In the genomic region with DNA sequence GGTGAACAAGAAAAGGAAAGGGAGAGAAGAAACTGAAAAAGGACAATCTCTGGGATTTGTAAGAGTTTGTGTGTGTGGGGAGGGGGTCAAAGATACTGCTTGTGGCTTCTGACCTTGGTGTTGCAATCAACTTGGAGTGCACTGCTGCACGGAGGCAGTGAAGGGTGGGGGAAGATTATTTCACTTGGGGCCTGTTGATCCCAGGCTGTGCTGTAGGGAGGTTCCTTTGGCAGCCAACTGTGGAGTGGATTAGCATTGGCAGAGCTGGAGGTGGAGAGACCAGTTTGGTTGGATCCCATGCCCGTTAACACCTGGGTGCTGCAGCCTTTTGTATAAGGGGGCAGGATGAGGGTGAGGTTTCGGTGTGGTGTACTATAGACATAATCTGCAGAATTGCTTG, we compare ENCODE assay signal across 8 cellular contexts. TPM values are rescaled to one million over a fixed set of nuclear protein-coding genes. Genes with fewer than 3 reads are reported as not detected.
DNase-seq lines count a peak whose midpoint lies in the region; ATAC-seq, FAIRE-seq and TF ChIP-seq lines count a peak whose summit lies in the region.

No MANE protein-coding gene starts in this region.

- H3K4me2 ChIP-seq in GM23338 (peak overlapping the region; percentile 67), neural progenitor cell (no peak overlapping the region)

- H3K36me3 ChIP-seq in GM23338 (ENCODE audit: insufficient read depth) (no peaks in the 10 kb centered on the region), endodermal cell (ENCODE audit: control insufficient read depth, insufficient read depth, low read length) (peaks cover 17% of the 10 kb centered on the region), neural progenitor cell (no peaks in the 10 kb centered on the region)

- H3K4me1 Mint-ChIP-seq in GM23338 (peaks cover 59% of the 10 kb centered on the region), endodermal cell (peaks cover 48% of the 10 kb centered on the region), neural progenitor cell (peaks cover 12% of the 10 kb centered on the region)

- 76% methylated on average over 3 of the region's 3 CpGs; no CpG with 5 or more reads in 1 of the 2 experiments for WGBS in endodermal cell (ENCODE audit: insufficient coverage in 1 of 2, insufficient read length in 1 of 2), 2 experiments

- H3K36me3 Mint-ChIP-seq in GM23338 (ENCODE audit: low read depth) (peaks cover 3% of the 10 kb centered on the region; the same call in 2 of the 3 replicates), endodermal cell (ENCODE audit: low read depth) (peaks cover 16% of the 10 kb centered on the region), neural progenitor cell (no peaks in the 10 kb centered on the region)

- 0 out of 3 replicates have a peak overlapping the region, but pooled peaks have one; percentile 15 for H3K4me3 Mint-ChIP-seq in GM23338
- peak overlapping the region; percentile 15 for H3K4me3 Mint-ChIP-seq in endodermal cell
- no peak overlapping the region for H3K4me3 Mint-ChIP-seq in neural progenitor cell

- H3K9me2 ChIP-seq in GM23338 (ENCODE audit: insufficient read depth), result no peaks in the 10 kb centered on the region

- no peak overlapping the region for H2AFZ ChIP-seq in GM23338
- H2AFZ ChIP-seq in neural progenitor cell (replicated peaks), result no peak overlapping the region

- ATAC-seq in GM23338, result peak; percentile 89
- no peak for ATAC-seq in HG03354 (IDR thresholded peaks at IDR 0.05; ENCODE audit: poor library complexity, severe bottlenecking, unreplicated experiment)

- DNase-seq in GM23338 (ENCODE audit: low spot score) (peak; percentile 52), NCI-H526 (lab: John Stamatoyannopoulos, UW) (peak; percentile 28 to 70), endodermal cell (peak; percentile 68), neural progenitor cell (ENCODE audit: low spot score) (no peak), GM10248 (ENCODE audit: extremely low spot score) (no peak), GM19239 (ENCODE audit: insufficient read length, low spot score) (no peak)
- DNase-seq in effector CD8-positive, alpha-beta T cell (lab: John Stamatoyannopoulos, UW), result no peak

- H4K20me1 ChIP-seq in GM23338 (replicated peaks; ENCODE audit: insufficient read depth) (0 out of 2 replicates have a peak, but pooled peaks cover 5% of the 10 kb centered on the region), neural progenitor cell (ENCODE audit: low read depth) (no peaks in the 10 kb centered on the region)

- H3K9me3 Mint-ChIP-seq in GM23338 (no peaks in the 10 kb centered on the region), endodermal cell (no peaks in the 10 kb centered on the region), neural progenitor cell (no peaks in the 10 kb centered on the region)

- H3K9me3 ChIP-seq in endodermal cell (ENCODE audit: control insufficient read depth, low read length) (no peaks in the 10 kb centered on the region), neural progenitor cell (ENCODE audit: low read depth) (no peaks in the 10 kb centered on the region)

- peaks cover 6% of the 10 kb centered on the region for H3K27me3 Mint-ChIP-seq in GM23338 (ENCODE audit: insufficient read depth, low read depth, poor library complexity)
- no peaks in the 10 kb centered on the region for H3K27me3 Mint-ChIP-seq in endodermal cell (ENCODE audit: insufficient read depth)
- H3K27me3 Mint-ChIP-seq in neural progenitor cell (ENCODE audit: insufficient read depth, low read depth), result no peaks in the 10 kb centered on the region

- peaks cover 59% of the 10 kb centered on the region for H3K4me1 ChIP-seq in GM23338 (ENCODE audit: insufficient read depth)
- peaks cover 5% of the 10 kb centered on the region for H3K4me1 ChIP-seq in endodermal cell (ENCODE audit: control insufficient read depth, insufficient read depth, low read length)
- H3K4me1 ChIP-seq in neural progenitor cell, result peaks cover 17% of the 10 kb centered on the region

- H3K9ac ChIP-seq in endodermal cell (ENCODE audit: extremely low read depth, low read length, poor library complexity, severe bottlenecking), result no peak overlapping the region
- H3K9ac ChIP-seq in neural progenitor cell, result no peak overlapping the region

- peaks cover 3% of the 10 kb centered on the region; the same call in 1 of the 2 replicates for H3F3A ChIP-seq in GM23338 (replicated peaks; ENCODE audit: low read depth)
- peaks cover 7% of the 10 kb centered on the region for H3F3A ChIP-seq in neural progenitor cell (ENCODE audit: low read depth)

- H3K79me2 ChIP-seq in GM23338 (replicated peaks; ENCODE audit: insufficient read depth) (peaks cover 99% of the 10 kb centered on the region), neural progenitor cell (ENCODE audit: low read depth) (peaks cover 47% of the 10 kb centered on the region)

- TF ChIP-seq CTCF in GM23338 (conservative IDR thresholded peaks at IDR 0.05; ENCODE audit: low read depth in 2 of 2) (no peak), endodermal cell (conservative IDR thresholded peaks at IDR 0.05) (no peak), neural progenitor cell (IDR thresholded peaks at IDR 0.05) (no peak), GM10248 (IDR thresholded peaks at IDR 0.05; ENCODE audit: control extremely low read depth, extremely low read depth, low read depth, missing control alignments) (no peak)

- POLR2A ChIA-PET in GM10248 (lab: Yijun Ruan, JAX), result no interaction called here

- H3K27ac Mint-ChIP-seq in GM23338 (peak overlapping the region; percentile 76), endodermal cell (peak overlapping the region; percentile 69), neural progenitor cell (peak overlapping the region; percentile 34)

- H3K27ac ChIP-seq in GM23338 (ENCODE audit: low read depth) (peak overlapping the region; percentile 85), endodermal cell (ENCODE audit: low read depth, low read length) (no peak overlapping the region), neural progenitor cell (no peak overlapping the region)

- no peak for FAIRE-seq in GM19239 (lab: Jason Lieb, UNC)

- CTCF ChIA-PET in GM10248 (lab: Yijun Ruan, JAX), result interaction anchor here (1.2 to 1.5 kb wide), 2 partner anchors 26 to 35 kb away, joined by 3 read pairs; no protein-coding TSS in a partner anchor

- H3K27me3 ChIP-seq in GM23338 (ENCODE audit: insufficient read depth) (no peaks in the 10 kb centered on the region), endodermal cell (ENCODE audit: control insufficient read depth, insufficient read depth, low read length, poor library complexity, severe bottlenecking) (no peaks in the 10 kb centered on the region), neural progenitor cell (no peaks in the 10 kb centered on the region)

- H3K4me3 ChIP-seq in GM23338, result 0 out of 2 replicates have a peak overlapping the region, but pooled peaks have one; percentile 18
- H3K4me3 ChIP-seq in endodermal cell (ENCODE audit: low read length), result no peak overlapping the region
- no peak overlapping the region for H3K4me3 ChIP-seq in neural progenitor cell

TF ChIP-seq in GM23338, 12 proteins besides CTCF, POLR2A, EP300 and RAD21 (continues in another document):
- TF ChIP-seq, protein P1, sequence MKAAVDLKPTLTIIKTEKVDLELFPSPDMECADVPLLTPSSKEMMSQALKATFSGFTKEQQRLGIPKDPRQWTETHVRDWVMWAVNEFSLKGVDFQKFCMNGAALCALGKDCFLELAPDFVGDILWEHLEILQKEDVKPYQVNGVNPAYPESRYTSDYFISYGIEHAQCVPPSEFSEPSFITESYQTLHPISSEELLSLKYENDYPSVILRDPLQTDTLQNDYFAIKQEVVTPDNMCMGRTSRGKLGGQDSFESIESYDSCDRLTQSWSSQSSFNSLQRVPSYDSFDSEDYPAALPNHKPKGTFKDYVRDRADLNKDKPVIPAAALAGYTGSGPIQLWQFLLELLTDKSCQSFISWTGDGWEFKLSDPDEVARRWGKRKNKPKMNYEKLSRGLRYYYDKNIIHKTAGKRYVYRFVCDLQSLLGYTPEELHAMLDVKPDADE (IDR thresholded peaks at IDR 0.05), result no peak
- TF ChIP-seq EZH2phosphoT487 (IDR thresholded peaks at IDR 0.05; ENCODE audit: unreplicated experiment) (no peak), CREB1 (CRISPR knock-in tag; IDR thresholded peaks at IDR 0.05; ENCODE audit: low read depth) (no peak), ZNF331 (CRISPR knock-in tag; IDR thresholded peaks at IDR 0.05; ENCODE audit: low read depth) (no peak), EZH2 (IDR thresholded peaks at IDR 0.05; ENCODE audit: low read depth, unreplicated experiment) (no peak), JUNB (IDR thresholded peaks at IDR 0.05; ENCODE audit: unreplicated experiment) (no peak), POLR2AphosphoS5 (IDR thresholded peaks at IDR 0.05; ENCODE audit: low read depth) (no peak), NANOG (IDR thresholded peaks at IDR 0.05; ENCODE audit: borderline replicate concordance) (no peak), ZNF114 (CRISPR knock-in tag; IDR thresholded peaks at IDR 0.05) (no peak)
- TF ChIP-seq, protein P2, sequence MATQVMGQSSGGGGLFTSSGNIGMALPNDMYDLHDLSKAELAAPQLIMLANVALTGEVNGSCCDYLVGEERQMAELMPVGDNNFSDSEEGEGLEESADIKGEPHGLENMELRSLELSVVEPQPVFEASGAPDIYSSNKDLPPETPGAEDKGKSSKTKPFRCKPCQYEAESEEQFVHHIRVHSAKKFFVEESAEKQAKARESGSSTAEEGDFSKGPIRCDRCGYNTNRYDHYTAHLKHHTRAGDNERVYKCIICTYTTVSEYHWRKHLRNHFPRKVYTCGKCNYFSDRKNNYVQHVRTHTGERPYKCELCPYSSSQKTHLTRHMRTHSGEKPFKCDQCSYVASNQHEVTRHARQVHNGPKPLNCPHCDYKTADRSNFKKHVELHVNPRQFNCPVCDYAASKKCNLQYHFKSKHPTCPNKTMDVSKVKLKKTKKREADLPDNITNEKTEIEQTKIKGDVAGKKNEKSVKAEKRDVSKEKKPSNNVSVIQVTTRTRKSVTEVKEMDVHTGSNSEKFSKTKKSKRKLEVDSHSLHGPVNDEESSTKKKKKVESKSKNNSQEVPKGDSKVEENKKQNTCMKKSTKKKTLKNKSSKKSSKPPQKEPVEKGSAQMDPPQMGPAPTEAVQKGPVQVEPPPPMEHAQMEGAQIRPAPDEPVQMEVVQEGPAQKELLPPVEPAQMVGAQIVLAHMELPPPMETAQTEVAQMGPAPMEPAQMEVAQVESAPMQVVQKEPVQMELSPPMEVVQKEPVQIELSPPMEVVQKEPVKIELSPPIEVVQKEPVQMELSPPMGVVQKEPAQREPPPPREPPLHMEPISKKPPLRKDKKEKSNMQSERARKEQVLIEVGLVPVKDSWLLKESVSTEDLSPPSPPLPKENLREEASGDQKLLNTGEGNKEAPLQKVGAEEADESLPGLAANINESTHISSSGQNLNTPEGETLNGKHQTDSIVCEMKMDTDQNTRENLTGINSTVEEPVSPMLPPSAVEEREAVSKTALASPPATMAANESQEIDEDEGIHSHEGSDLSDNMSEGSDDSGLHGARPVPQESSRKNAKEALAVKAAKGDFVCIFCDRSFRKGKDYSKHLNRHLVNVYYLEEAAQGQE (IDR thresholded peaks at IDR 0.05; ENCODE audit: unreplicated experiment), result no peak

RNA-seq across cellular contexts. Expression of a gene that starts 38.2 kb away (rescaled TPM):
- 53.8 and 67.2 TPM in 2 replicates for total RNA-seq in GM23338 (2014; rRNA removed; shearing (Covaris generic))
- 37.6 and 42.6 TPM in 2 replicates for polyA plus RNA-seq in GM23338 (2016; fragmentation: Nextera tagmentation; extraction: Ambion mirVana)
- total RNA-seq in endodermal cell (100 to 1,000 TPM; 134 to 171 TPM), neural progenitor cell (ENCODE audit: low replicate concordance) (25.5 and 29.0 TPM in 2 replicates)
- polyA plus RNA-seq in endodermal cell (2013, experiment 1 of 2), result 30.2 TPM
- polyA plus RNA-seq in endodermal cell (2013, experiment 2 of 2), result 31.3 TPM

Comparison
In these comparisons a context has a peak if more than half of its experiments do, and no peak if none do; other contexts are left out.
1. DNase-seq: peak in GM23338 (single experiment), NCI-H526 (2 of 2) and endodermal cell (single experiment); none in neural progenitor cell (single experiment), GM10248 (single experiment), effector CD8-positive, alpha-beta T cell (single experiment) and GM19239 (single experiment).
2. Peak in every context shown above with its lines, with median percentiles within 50 percentile points of each other: H3K27ac Mint-ChIP-seq.